Comparison of ENCODE assay signal across 8 cellular contexts in genomic region chr2:190996338-190996946, GRCh38. TPM values are rescaled to one million over a fixed set of nuclear protein-coding genes. Genes with fewer than 3 reads are reported as not detected.
A peak's percentile ranks its signal among the peaks of the same experiment; 100 is the strongest.
DNase-seq lines count a peak whose midpoint lies in the region; ATAC-seq, FAIRE-seq and TF ChIP-seq lines count a peak whose summit lies in the region.

No MANE protein-coding gene starts in this region.

- no peaks in the 10 kb centered on the region for H3K4me1 ChIP-seq in Peyer's patch
- peaks cover 0 to 1% of the 10 kb centered on the region in 2 donors for H3K4me1 ChIP-seq in lung (ENCODE audit: control insufficient read depth in 2 of 2, insufficient read depth in 2 of 2, low read length in 2 of 2)

- TF ChIP-seq POLR2A in Peyer's patch (IDR thresholded peaks at IDR 0.05): no peak

- H3K27me3 ChIP-seq in Peyer's patch (no peaks in the 10 kb centered on the region), lung (ENCODE audit: control insufficient read depth, insufficient read depth) (no peaks in the 10 kb centered on the region)

- TF ChIP-seq CTCF in D721Med (IDR thresholded peaks at IDR 0.05; ENCODE audit: insufficient read depth, missing control alignments) (peak; percentile 63), Peyer's patch (IDR thresholded peaks at IDR 0.05) (peak; percentile 5 to 54 (median 40)), lung (IDR thresholded peaks at IDR 0.05; ENCODE audit: control extremely low read depth, extremely low read depth) (peak; percentile 0)

- H3K36me3 ChIP-seq in Peyer's patch (peaks cover 0 to 94% (median 3%) of the 10 kb centered on the region in 3 donors), lung (ENCODE audit: control insufficient read depth in 2 of 2, insufficient read depth in 2 of 2, low read length in 2 of 2) (peaks cover 40 to 47% of the 10 kb centered on the region in 2 donors)

- peak; percentile 52 for ATAC-seq in GM21723 (IDR thresholded peaks at IDR 0.05; ENCODE audit: unreplicated experiment)
- ATAC-seq in lung (ENCODE audit: insufficient read depth, low FRiP score): peak; percentile 56
- ATAC-seq in HG02870 (IDR thresholded peaks at IDR 0.05; ENCODE audit: unreplicated experiment): no peak
- ATAC-seq in GM21737 (IDR thresholded peaks at IDR 0.05; ENCODE audit: unreplicated experiment): no peak

- 86 to 90% methylated on average over 5 of the region's 5 CpGs for WGBS in lung, 2 donors

- H3K9me3 ChIP-seq in Peyer's patch (no peaks in the 10 kb centered on the region), lung (ENCODE audit: control insufficient read depth in 2 of 2, insufficient read depth in 1 of 2, low read length in 1 of 2) (no peaks in the 10 kb centered on the region)

- H3K4me3 ChIP-seq in Peyer's patch: no peak overlapping the region
- H3K4me3 ChIP-seq in lung: no peak overlapping the region

- peak; percentile 49 for DNase-seq in D721Med (ENCODE audit: insufficient read length, low spot score)
- no peak for DNase-seq in Peyer's patch
- peak; percentile 40 for DNase-seq in cerebellar cortex (ENCODE audit: low spot score)
- no peak for DNase-seq in lung (ENCODE audit: low spot score)
- DNase-seq in NCI-H774 (lab: John Stamatoyannopoulos, UW): no peak

- FAIRE-seq in D721Med (lab: Jason Lieb, UNC): no peak

- H3K27ac ChIP-seq in Peyer's patch (no peak overlapping the region), lung (ENCODE audit: low read depth in 1 of 2, low read length in 1 of 2) (no peak overlapping the region)

RNA-seq across cellular contexts. Expression of gene STAT1, which starts 17.5 kb away (rescaled TPM):
- total RNA-seq in Peyer's patch (100 to 1,000 TPM in 1 of 4 donors, 10 to 100 TPM in 3; 46.5 to 108 (median 67.2) TPM), lung (10 to 100 TPM; 72.4 to 80.1 TPM)
- 10 to 100 TPM; 21.6 to 75.9 TPM for polyA plus RNA-seq in lung

Comparison
In these comparisons a context has a peak if more than half of its experiments do, and no peak if none do; other contexts are left out.
1. DNase-seq: peak in D721Med (single experiment) and cerebellar cortex (single experiment); none in Peyer's patch (0 of 3), lung (single experiment) and NCI-H774 (single experiment).
2. CTCF ChIP-seq: peak in every context shown above with its lines; median percentile 63 in D721Med; 40 in Peyer's patch; 0 in lung.
3. ATAC-seq: peak in GM21723 (single experiment) and lung (single experiment); none in HG02870 (single experiment) and GM21737 (single experiment).